Comparison of ENCODE assay signal across 25 cellular contexts in genomic region chr18:79420033-79420745, GRCh38. TPM values are rescaled to one million over a fixed set of nuclear protein-coding genes. Genes with fewer than 3 reads are reported as not detected.
DNase-seq lines count a peak whose midpoint lies in the region; ATAC-seq, FAIRE-seq and TF ChIP-seq lines count a peak whose summit lies in the region.
"Had no signal": no experiment of that assay in that cellular context is flagged by ENCODE, and none has a peak within 500 bp of the region (broad histone marks: within the 10 kb centered on the region; RNA-seq: fewer than 3 reads in every experiment).

No MANE protein-coding gene starts in this region.

- TF ChIP-seq CTCF in kidney (IDR thresholded peaks at IDR 0.05; ENCODE audit: borderline replicate concordance, extremely low read depth, insufficient read depth) (no peak), mucosa of descending colon (IDR thresholded peaks at IDR 0.05) (no peak)

- H3K27ac ChIP-seq in kidney (ENCODE audit: low read depth in 2 of 2, low read length in 2 of 2) = no peak overlapping the region
- H3K27ac ChIP-seq: adrenal gland, heart right ventricle, psoas muscle, SJSA1 had no signal

- H3K27ac Mint-ChIP-seq in activated T-helper 1 cell treated with anti-CD3 and anti-CD28 coated beads, Interleukin-12 subunit alpha, Interleukin-12 subunit beta, Interleukin-2, Interleukin-4 antibody, amounts not matched to agents 30 ng/mL and 10 ng/mL and 1 ng/mL, durations not matched to agents 14 hours and 24 hours and 36 hours = peak overlapping the region; percentile 55
- H3K27ac Mint-ChIP-seq: activated CD4-positive, alpha-beta T cell treated with anti-CD3 and anti-CD28 coated beads for 36 hours; natural killer cell treated with Interleukin-12 subunit alpha and Interleukin-12 subunit beta and Interleukin-15 and Interleukin-18, amount 100 ng/mL, for 72 hours had no signal

- H3K36me3 Mint-ChIP-seq in activated T-helper 1 cell treated with anti-CD3 and anti-CD28 coated beads, Interleukin-12 subunit alpha, Interleukin-12 subunit beta, Interleukin-2, Interleukin-4 antibody, amounts not matched to agents 30 ng/mL and 10 ng/mL and 1 ng/mL, durations not matched to agents 14 hours and 24 hours and 36 hours (ENCODE audit: low read depth) = peaks cover 32% of the 10 kb centered on the region

- H3K4me3 ChIP-seq in kidney (ENCODE audit: low read length in 2 of 2) (no peak overlapping the region), mucosa of descending colon (no peak overlapping the region)
- H3K4me3 ChIP-seq: adrenal gland, heart right ventricle, MG63, psoas muscle, SJSA1 had no signal

- no peaks in the 10 kb centered on the region for H3K27me3 Mint-ChIP-seq in activated T-helper 1 cell treated with anti-CD3 and anti-CD28 coated beads, Interleukin-12 subunit alpha, Interleukin-12 subunit beta, Interleukin-2, Interleukin-4 antibody, amounts not matched to agents 30 ng/mL and 10 ng/mL and 1 ng/mL, durations not matched to agents 14 hours and 24 hours and 36 hours (ENCODE audit: insufficient read depth)
- H3K27me3 Mint-ChIP-seq: activated CD4-positive, alpha-beta T cell treated with anti-CD3 and anti-CD28 coated beads for 36 hours; CD4-positive, CD25-positive, alpha-beta regulatory T cell; natural killer cell treated with Interleukin-12 subunit alpha and Interleukin-12 subunit beta and Interleukin-15 and Interleukin-18, amount 100 ng/mL, for 72 hours had no signal

- no peak overlapping the region for H3K9ac ChIP-seq in kidney (ENCODE audit: low read length in 2 of 2)

- no peak for FAIRE-seq in kidney (lab: Jason Lieb, UNC)
- FAIRE-seq: A204.1 had no signal

- DNase-seq in NCI-H82 (lab: John Stamatoyannopoulos, UW) = peak; percentile 23
- DNase-seq in NCI-H82 treated with DMSO at 0.1 percent for 48 hours (lab: John Stamatoyannopoulos, UW; ENCODE audit: unreplicated experiment) = no peak
- DNase-seq in G401 (ENCODE audit: low spot score) = peak; percentile 18
- no peak for DNase-seq in activated T-helper 1 cell treated with anti-CD3 and anti-CD28 coated beads, Interleukin-12 subunit alpha, Interleukin-12 subunit beta, Interleukin-2, Interleukin-4 antibody, amounts not matched to agents 30 ng/mL and 10 ng/mL and 1 ng/mL, durations not matched to agents 14 hours and 24 hours and 36 hours (ENCODE audit: low spot score)
- DNase-seq in kidney = peak; percentile 36
- DNase-seq in GM19240 (ENCODE audit: insufficient read length, low spot score) = no peak
- no peak for DNase-seq in mucosa of descending colon
- DNase-seq: activated CD4-positive, alpha-beta T cell treated with anti-CD3 and anti-CD28 coated beads for 36 hours; adrenal gland; caudate nucleus; CD4-positive, CD25-positive, alpha-beta regulatory T cell; effector CD8-positive, alpha-beta T cell; EL; heart right ventricle; islet precursor cell; MG63; NCI-H187 treated with DMSO at 0.1 percent for 48 hours; NCI-H510A; stimulated activated naive CD4-positive, alpha-beta T cell; trophoblast cell had no signal

- H3K9me3 Mint-ChIP-seq in activated T-helper 1 cell treated with anti-CD3 and anti-CD28 coated beads, Interleukin-12 subunit alpha, Interleukin-12 subunit beta, Interleukin-2, Interleukin-4 antibody, amounts not matched to agents 30 ng/mL and 10 ng/mL and 1 ng/mL, durations not matched to agents 14 hours and 24 hours and 36 hours = no peaks in the 10 kb centered on the region
- H3K9me3 Mint-ChIP-seq: CD4-positive, CD25-positive, alpha-beta regulatory T cell; natural killer cell treated with Interleukin-12 subunit alpha and Interleukin-12 subunit beta and Interleukin-15 and Interleukin-18, amount 100 ng/mL, for 72 hours had no signal

- no peak overlapping the region for H3K4me3 Mint-ChIP-seq in activated T-helper 1 cell treated with anti-CD3 and anti-CD28 coated beads, Interleukin-12 subunit alpha, Interleukin-12 subunit beta, Interleukin-2, Interleukin-4 antibody, amounts not matched to agents 30 ng/mL and 10 ng/mL and 1 ng/mL, durations not matched to agents 14 hours and 24 hours and 36 hours
- H3K4me3 Mint-ChIP-seq: activated CD4-positive, alpha-beta T cell treated with anti-CD3 and anti-CD28 coated beads for 36 hours; natural killer cell treated with Interleukin-12 subunit alpha and Interleukin-12 subunit beta and Interleukin-15 and Interleukin-18, amount 100 ng/mL, for 72 hours had no signal

- H3K4me1 Mint-ChIP-seq in activated T-helper 1 cell treated with anti-CD3 and anti-CD28 coated beads, Interleukin-12 subunit alpha, Interleukin-12 subunit beta, Interleukin-2, Interleukin-4 antibody, amounts not matched to agents 30 ng/mL and 10 ng/mL and 1 ng/mL, durations not matched to agents 14 hours and 24 hours and 36 hours (ENCODE audit: low read depth) = peaks cover 20% of the 10 kb centered on the region

- no peaks in the 10 kb centered on the region for H3K9me3 ChIP-seq in kidney (ENCODE audit: control insufficient read depth in 1 of 2, low read length in 2 of 2)
- no peaks in the 10 kb centered on the region for H3K9me3 ChIP-seq in mucosa of descending colon
- H3K9me3 ChIP-seq: adrenal gland, heart right ventricle, MG63, psoas muscle, SJSA1 had no signal

- H3K4me1 ChIP-seq in kidney (ENCODE audit: control insufficient read depth in 1 of 2, insufficient read depth in 1 of 2, low read depth in 1 of 2, low read length in 2 of 2) (no peaks in the 10 kb centered on the region), mucosa of descending colon (ENCODE audit: low read depth) (no peaks in the 10 kb centered on the region)
- H3K4me1 ChIP-seq: SJSA1 had no signal

- in situ Hi-C loops in G401 (cut with HindIII; ENCODE audit: low sequenced_read_pairs) = no loop called here

- H3K36me3 ChIP-seq in kidney (ENCODE audit: control insufficient read depth in 1 of 2, insufficient read depth in 2 of 2, low read length in 2 of 2) = no peaks in the 10 kb centered on the region
- H3K36me3 ChIP-seq in mucosa of descending colon (ENCODE audit: low read depth) = no peaks in the 10 kb centered on the region
- H3K36me3 ChIP-seq: adrenal gland, MG63, SJSA1 had no signal

- ATAC-seq in GM21737 (IDR thresholded peaks at IDR 0.05; ENCODE audit: unreplicated experiment) = no peak
- no peak for ATAC-seq in mucosa of descending colon
- ATAC-seq: activated CD4-positive, alpha-beta T cell treated with anti-CD3 and anti-CD28 coated beads for 36 hours; heart right ventricle; natural killer cell treated with Interleukin-12 subunit alpha and Interleukin-12 subunit beta and Interleukin-15 and Interleukin-18, amount 100 ng/mL, for 72 hours; psoas muscle had no signal

- intact Hi-C loops in activated T-helper 1 cell treated with anti-CD3 and anti-CD28 coated beads, Interleukin-12 subunit alpha, Interleukin-12 subunit beta, Interleukin-2, Interleukin-4 antibody, amounts not matched to agents 30 ng/mL and 10 ng/mL and 1 ng/mL, durations not matched to agents 14 hours and 24 hours and 36 hours (cut with micrococcal nuclease) = no loop called here
- intact Hi-C loops in kidney (cut with DNase I) = no loop called here
- intact Hi-C loops in mucosa of descending colon (cut with DNase I, micrococcal nuclease) = no loop called here

RNA-seq across cellular contexts. Expression of gene NFATC1, which starts 24.5 kb away (rescaled TPM):
- 6.8 and 11.9 TPM in 2 replicates for total RNA-seq in G401 (2014; rRNA removed; shearing (Covaris generic))
- total RNA-seq in activated T-helper 1 cell treated with anti-CD3 and anti-CD28 coated beads, Interleukin-12 subunit alpha, Interleukin-12 subunit beta, Interleukin-2, Interleukin-4 antibody, amounts not matched to agents 30 ng/mL and 10 ng/mL and 1 ng/mL, durations not matched to agents 14 hours and 24 hours and 36 hours = 102 and 103 TPM in 2 replicates
- total RNA-seq in kidney (17.2 TPM), mucosa of descending colon (10 to 100 TPM in 1 of 3 donors, 1 to 10 TPM in 2; 2.9 to 12.9 (median 4.6) TPM)
- 4.3 TPM for polyA plus RNA-seq in kidney (ENCODE audit: insufficient read depth, low read depth, low replicate concordance)

Comparison
In these comparisons a context has a peak if more than half of its experiments do, and no peak if none do; other contexts are left out.
1. DNase-seq: peak in NCI-H82 (single experiment), G401 (single experiment) and kidney (single experiment); none in NCI-H82 treated with DMSO at 0.1 percent for 48 hours (single experiment), activated T-helper 1 cell treated with anti-CD3 and anti-CD28 coated beads, Interleukin-12 subunit alpha, Interleukin-12 subunit beta, Interleukin-2, Interleukin-4 antibody, amounts not matched to agents 30 ng/mL and 10 ng/mL and 1 ng/mL, durations not matched to agents 14 hours and 24 hours and 36 hours (single experiment), GM19240 (single experiment) and mucosa of descending colon (0 of 3).